Comparison of ENCODE assay signal across 10 cellular contexts in genomic region chr9:34651286-34651685, GRCh38. TPM values are rescaled to one million over a fixed set of nuclear protein-coding genes. Genes with fewer than 3 reads are reported as not detected.
DNase-seq lines count a peak whose midpoint lies in the region; ATAC-seq and TF ChIP-seq lines count a peak whose summit lies in the region.
"Had no signal": no experiment of that assay in that cellular context is flagged by ENCODE, and none has a peak within 500 bp of the region (broad histone marks: within the 10 kb centered on the region; RNA-seq: fewer than 3 reads in every experiment).

No MANE protein-coding gene starts in this region.

- H2BK12ac ChIP-seq in H9 (ENCODE audit: insufficient read length, low read depth, low read length), result no peak overlapping the region

- H3K4ac ChIP-seq in H9 (ENCODE audit: low read depth, low read length), result no peak overlapping the region

- no peak overlapping the region for H3K9ac ChIP-seq in H9 (ENCODE audit: extremely low read depth, insufficient read length, low read length)

- peak overlapping the region; percentile 54 to 97 (median 89); a peak in 4 of 7 replicates for H3K27ac Mint-ChIP-seq in H9

- H2BK20ac ChIP-seq in H9 (ENCODE audit: low read depth, low read length, poor library complexity, severe bottlenecking), result no peak overlapping the region

- TF ChIP-seq POLR2A in spleen (IDR thresholded peaks at IDR 0.05), result no peak

- no peaks in the 10 kb centered on the region for H3K79me1 ChIP-seq in H9 (ENCODE audit: insufficient read depth, low read depth, low read length, poor library complexity, severe bottlenecking)

- no peak overlapping the region for H3T11ph ChIP-seq in H9 (ENCODE audit: low read length)

- H2AK5ac ChIP-seq in H9 (ENCODE audit: insufficient read length, low read length), result no peak overlapping the region

- peaks cover 8% of the 10 kb centered on the region; the same call in 1 of the 2 replicates for H3K4me1 ChIP-seq in H9 (ENCODE audit: insufficient read depth, low read length)
- H3K4me1 ChIP-seq in spleen, result peaks cover 28 to 85% (median 49%) of the 10 kb centered on the region in 6 donors

- no peak overlapping the region for H2BK15ac ChIP-seq in H9 (ENCODE audit: low read depth, low read length)

- ATAC-seq in left lobe of liver, result peak; percentile 22
- no peak for ATAC-seq in HG03175 (IDR thresholded peaks at IDR 0.05; ENCODE audit: unreplicated experiment)

- H3K27me3 ChIP-seq in H9 (ENCODE audit: insufficient read depth, low read length), result no peaks in the 10 kb centered on the region
- H3K27me3 ChIP-seq in brain microvascular endothelial cell (replicated peaks), result no peaks in the 10 kb centered on the region
- H3K27me3 ChIP-seq in spleen (replicated peaks in 1 of 7), result no peaks in the 10 kb centered on the region

- H3K36me3 ChIP-seq in brain microvascular endothelial cell (replicated peaks) (peaks cover 10% of the 10 kb centered on the region), spleen (peaks cover 0 to 38% (median 25%) of the 10 kb centered on the region in 6 donors)

- peaks cover 16% of the 10 kb centered on the region for H3K23me2 ChIP-seq in H9 (ENCODE audit: insufficient read length, low read depth, low read length, poor library complexity, severe bottlenecking)

- peaks cover 3% of the 10 kb centered on the region for H4K20me1 ChIP-seq in H9 (ENCODE audit: control insufficient read depth, insufficient read depth, insufficient read length)

- WGBS in H9 (ENCODE audit: extremely low coverage, insufficient read length, low lambda C conversion rate), result no CpG with 5 or more reads among the region's 4 CpGs
- WGBS in spleen, 5 donors, result 57 to 81% (median 79%) methylated on average over 4 of the region's 4 CpGs

- H3K18ac ChIP-seq in H9 (ENCODE audit: insufficient read length, low read depth, low read length), result no peak overlapping the region

- H3K23ac ChIP-seq in H9 (ENCODE audit: insufficient read length, low read depth, low read length), result no peak overlapping the region

- H3K36me3 Mint-ChIP-seq in H9 (ENCODE audit: insufficient read depth in 1 of 3, low read depth in 3 of 3), result peaks cover 16 to 28% (median 24%) of the 10 kb centered on the region in 3 experiments; a peak in 5 of 7 replicates

- H3K9me3 ChIP-seq in H9 (ENCODE audit: control insufficient read depth, low read depth, low read length) (no peaks in the 10 kb centered on the region), spleen (no peaks in the 10 kb centered on the region)

- no peak overlapping the region for H3K14ac ChIP-seq in H9 (ENCODE audit: insufficient read depth, low read length)

- H4K8ac ChIP-seq in H9 (replicated peaks; ENCODE audit: insufficient read length, low read depth, low read length), result no peak overlapping the region

- no peak overlapping the region for H3K27ac ChIP-seq in H9 (ENCODE audit: insufficient read length, low read depth, low read length)
- no peak overlapping the region for H3K27ac ChIP-seq in brain microvascular endothelial cell
- H3K27ac ChIP-seq in spleen, result peak overlapping the region in 7 of 8 donors; percentile 51 to 70 (median 67)

- no peak overlapping the region for H2AFZ ChIP-seq in H9 (ENCODE audit: low read length)

- H4K91ac ChIP-seq in H9 (ENCODE audit: insufficient read length, low read depth, low read length), result no peak overlapping the region

- H4K5ac ChIP-seq in H9 (ENCODE audit: insufficient read length, low read depth, low read length), result no peak overlapping the region

- in situ Hi-C loops in brain microvascular endothelial cell (cut with HindIII; ENCODE audit: low pct_ligation_motif_present, low sequenced_read_pairs), result no loop called here

- H3K4me1 Mint-ChIP-seq in H9, result peaks cover 42 to 54% of the 10 kb centered on the region in 2 experiments

- no peak overlapping the region for H3K56ac ChIP-seq in H9 (ENCODE audit: insufficient read length, low read depth, low read length)

- H3K27me3 Mint-ChIP-seq in H9 (ENCODE audit: low read depth), result peaks cover 4% of the 10 kb centered on the region

- intact Hi-C loops in spleen (cut with DNase I; ENCODE audit: low total_unique reads), result no loop called here
- intact Hi-C loops in posterior vena cava (cut with DNase I), result no loop called here

- DNase-seq in H9 (no peak), brain microvascular endothelial cell (peak; percentile 28), left lobe of liver (ENCODE audit: low spot score) (peak; percentile 77), spleen (no peak), GM20000 (ENCODE audit: low spot score) (no peak), posterior vena cava (ENCODE audit: low spot score) (no peak), NCI-H1417 (lab: John Stamatoyannopoulos, UW) (no peak)
- DNase-seq: NCI-H187 had no signal

- no peak overlapping the region for H2BK5ac ChIP-seq in H9 (ENCODE audit: insufficient read length, low read length)

- no peak for TF ChIP-seq CTCF in H9 (conservative IDR thresholded peaks at IDR 0.05)
- no peak for TF ChIP-seq CTCF in brain microvascular endothelial cell (IDR thresholded peaks at IDR 0.05; ENCODE audit: low read depth, low read length, missing control alignments)
- no peak for TF ChIP-seq CTCF in spleen (IDR thresholded peaks at IDR 0.05 in 8 of 11, conservative IDR thresholded peaks at IDR 0.05 in 3 of 11)
- TF ChIP-seq CTCF in GM20000 (IDR thresholded peaks at IDR 0.05; ENCODE audit: extremely low read depth, missing control alignments), result no peak

- H3K4me3 Mint-ChIP-seq in H9, result peak overlapping the region; percentile 77 to 84

- peak overlapping the region; percentile 63 for H3K4me2 ChIP-seq in H9 (ENCODE audit: insufficient read depth, insufficient read length, low read length)

- H3K4me3 ChIP-seq in brain microvascular endothelial cell (ENCODE audit: low read depth, low read length) (no peak overlapping the region), spleen (peak overlapping the region in 1 of 8 donors; percentile 48)

- no peaks in the 10 kb centered on the region for H3K9me3 Mint-ChIP-seq in H9

- H3K79me2 ChIP-seq in H9 (ENCODE audit: insufficient read depth, low read length), result peaks cover 2% of the 10 kb centered on the region; the same call in 1 of the 2 replicates

- no peak overlapping the region for H2BK120ac ChIP-seq in H9 (ENCODE audit: low read depth, low read length, poor library complexity, severe bottlenecking)

RNA-seq across cellular contexts. Expression of gene IL11RA, which starts 0.7 kb away (rescaled TPM):
- total RNA-seq in H9 (2021), result 8.7 and 8.9 TPM in 2 replicates
- 26.5 TPM for total RNA-seq in left lobe of liver
- total RNA-seq in spleen, result 10 to 100 TPM; 23.3 to 43.9 (median 30.7) TPM
- 10 to 100 TPM; 16.3 to 37.7 (median 25.1) TPM for polyA plus RNA-seq in spleen
- total RNA-seq in posterior vena cava, result 10 to 100 TPM; 12.6 to 34.2 TPM

RNA-seq across cellular contexts. Expression of gene GALT, which starts 4.8 kb away (rescaled TPM):
- total RNA-seq in H9 (2021) (39.2 and 41.5 TPM in 2 replicates), left lobe of liver (123 TPM), spleen (100 to 1,000 TPM in 1 of 7 donors, 10 to 100 TPM in 6; 56.6 to 101 (median 78.9) TPM), posterior vena cava (10 to 100 TPM; 22.2 to 33.0 TPM)
- 10 to 100 TPM; 32.1 to 74.4 (median 55.1) TPM for polyA plus RNA-seq in spleen

RNA-seq across cellular contexts. Expression of gene CCL27, which starts 11.2 kb away (rescaled TPM):
- total RNA-seq in H9 (2021) (0.28 and 1.0 TPM in 2 replicates), left lobe of liver (not detected), spleen (under 1 TPM in 1 of 7 donors, not detected in 6; 0.70 TPM), posterior vena cava (under 1 TPM in 1 of 2 donors, not detected in 1; 0.33 TPM)
- under 1 TPM in 2 of 3 donors, not detected in 1; 0.08 to 0.32 TPM for polyA plus RNA-seq in spleen
- total RNA-seq: dermis microvascular lymphatic vessel endothelial cell had no signal

RNA-seq across cellular contexts. Expression of gene SIGMAR1, which starts 13.7 kb away (rescaled TPM):
- 68.2 and 68.3 TPM in 2 replicates for total RNA-seq in H9 (2021)
- total RNA-seq in left lobe of liver, result 139 TPM
- total RNA-seq in spleen, result 10 to 100 TPM; 24.1 to 39.7 (median 28.4) TPM
- 10 to 100 TPM; 19.4 to 31.1 (median 24.4) TPM for polyA plus RNA-seq in spleen
- 10 to 100 TPM; 38.1 to 48.5 TPM for total RNA-seq in posterior vena cava

RNA-seq across cellular contexts. Expression of gene ARID3C, which starts 22.4 kb away (rescaled TPM):
- total RNA-seq in H9 (2021), result not detected in 2 replicates
- total RNA-seq in left lobe of liver, result 8.8 TPM
- total RNA-seq in spleen, result not detected
- polyA plus RNA-seq in spleen, result not detected
- total RNA-seq in posterior vena cava, result not detected
- total RNA-seq: dermis microvascular lymphatic vessel endothelial cell had no signal

Comparison
In these comparisons a context has a peak if more than half of its experiments do, and no peak if none do; other contexts are left out.
1. DNase-seq: peak in brain microvascular endothelial cell (single experiment) and left lobe of liver (single experiment); none in H9 (single experiment), spleen (single experiment), GM20000 (single experiment), posterior vena cava (single experiment) and NCI-H1417 (0 of 3).
2. H3K27ac ChIP-seq: peak in spleen (7 of 8); none in H9 (single experiment) and brain microvascular endothelial cell (single experiment).